In genomic region chr5:1763960-1764605, GRCh38 we compare ENCODE assay signal across 1 cellular context.
TF ChIP-seq lines count a peak whose summit lies in the region.

No MANE protein-coding gene starts in this region.

TF ChIP-seq in IMR-90, 13 proteins besides CTCF, POLR2A, EP300 and RAD21:
- TF ChIP-seq MAZ (IDR thresholded peaks at IDR 0.05; ENCODE audit: borderline replicate concordance, low read depth, low read length) (0 out of 2 replicates have a peak, but pooled peaks have one; percentile 1), SMC3 (IDR thresholded peaks at IDR 0.05; ENCODE audit: low read depth, low read length) (no peak)
